23 cellular contexts compared by ENCODE assay signal in genomic region chr3:140726061-140726460, GRCh38. TPM values are rescaled to one million over a fixed set of nuclear protein-coding genes. Genes with fewer than 3 reads are reported as not detected.
DNase-seq lines count a peak whose midpoint lies in the region; ATAC-seq, FAIRE-seq and TF ChIP-seq lines count a peak whose summit lies in the region.
"Had no signal": no experiment of that assay in that cellular context is flagged by ENCODE, and none has a peak within 500 bp of the region (broad histone marks: within the 10 kb centered on the region; RNA-seq: fewer than 3 reads in every experiment).

No MANE protein-coding gene starts in this region.

- no peak overlapping the region for H3K27ac ChIP-seq in GM23338 (ENCODE audit: low read depth)
- peak overlapping the region; percentile 99 for H3K27ac ChIP-seq in OCI-LY3 (ENCODE audit: low read length)
- H3K27ac ChIP-seq in heart left ventricle: no peak overlapping the region
- no peak overlapping the region for H3K27ac ChIP-seq in WERI-Rb-1
- H3K27ac ChIP-seq: KMS-11, Peyer's patch, SJCRH30 had no signal

- H3K27me3 Mint-ChIP-seq in GM23338 (ENCODE audit: insufficient read depth, low read depth, poor library complexity): peaks cover 3% of the 10 kb centered on the region
- H3K27me3 Mint-ChIP-seq: CD4-positive, CD25-positive, alpha-beta regulatory T cell had no signal

- H3K36me3 ChIP-seq in GM23338 (ENCODE audit: insufficient read depth) (no peaks in the 10 kb centered on the region), OCI-LY3 (replicated peaks; ENCODE audit: low read depth, low read length) (peaks cover 4% of the 10 kb centered on the region), heart left ventricle (no peaks in the 10 kb centered on the region), WERI-Rb-1 (no peaks in the 10 kb centered on the region)
- H3K36me3 ChIP-seq: BE2C, Peyer's patch, SJCRH30 had no signal

- no peaks in the 10 kb centered on the region for H4K20me1 ChIP-seq in GM23338 (replicated peaks; ENCODE audit: insufficient read depth)
- H4K20me1 ChIP-seq in OCI-LY3 (ENCODE audit: insufficient read depth, low read length): no peaks in the 10 kb centered on the region

- H3K9ac ChIP-seq in OCI-LY3 (ENCODE audit: low read length): peak overlapping the region; percentile 86
- H3K9ac ChIP-seq: KMS-11 had no signal

- H3K9me3 ChIP-seq in OCI-LY3 (ENCODE audit: insufficient read depth, low read length) (no peaks in the 10 kb centered on the region), heart left ventricle (no peaks in the 10 kb centered on the region), WERI-Rb-1 (ENCODE audit: severe bottlenecking) (no peaks in the 10 kb centered on the region)
- H3K9me3 ChIP-seq: BE2C, Peyer's patch, SJCRH30 had no signal

- H3K27me3 ChIP-seq in GM23338 (ENCODE audit: insufficient read depth) (no peaks in the 10 kb centered on the region), OCI-LY3 (ENCODE audit: low read depth, low read length) (no peaks in the 10 kb centered on the region), heart left ventricle (peaks cover 0 to 3% (median 0%) of the 10 kb centered on the region in 9 donors), WERI-Rb-1 (ENCODE audit: insufficient read depth, low read depth, severe bottlenecking) (no peaks in the 10 kb centered on the region)
- H3K27me3 ChIP-seq: Peyer's patch, SJCRH30 had no signal

- H2AFZ ChIP-seq in GM23338 (peak overlapping the region; percentile 66; the same call in 1 of the 2 replicates), OCI-LY3 (ENCODE audit: low read depth, low read length) (no peak overlapping the region)

- H3K27ac Mint-ChIP-seq in GM23338: no peak overlapping the region
- H3K27ac Mint-ChIP-seq: CD4-positive, CD25-positive, alpha-beta regulatory T cell had no signal

- no peaks in the 10 kb centered on the region for H3F3A ChIP-seq in GM23338 (replicated peaks; ENCODE audit: low read depth)

- no peak for FAIRE-seq in RCC 7860 (lab: Jason Lieb, UNC)
- FAIRE-seq: H54 had no signal

- H3K4me2 ChIP-seq in GM23338 (0 out of 2 replicates have a peak overlapping the region, but pooled peaks have one; percentile 20), OCI-LY3 (ENCODE audit: low read length) (peak overlapping the region; percentile 74)
- H3K4me2 ChIP-seq: KMS-11 had no signal

- TF ChIP-seq CTCF in GM23338 (conservative IDR thresholded peaks at IDR 0.05; ENCODE audit: low read depth in 2 of 2): no peak
- no peak for TF ChIP-seq CTCF in OCI-LY3 (IDR thresholded peaks at IDR 0.05; ENCODE audit: low read depth, low read length)
- no peak for TF ChIP-seq CTCF in heart left ventricle (IDR thresholded peaks at IDR 0.05)
- no peak for TF ChIP-seq CTCF in WERI-Rb-1 (IDR thresholded peaks at IDR 0.05; ENCODE audit: low read depth, low read length)

- H3K9me2 ChIP-seq in GM23338 (ENCODE audit: insufficient read depth): peaks cover 28% of the 10 kb centered on the region

- H3K36me3 Mint-ChIP-seq in GM23338 (ENCODE audit: low read depth): no peaks in the 10 kb centered on the region
- H3K36me3 Mint-ChIP-seq: CD4-positive, CD25-positive, alpha-beta regulatory T cell had no signal

- 82 to 100% (median 84%) methylated on average over 1 of the region's 1 CpG for WGBS in heart left ventricle, 4 donors

- peak; percentile 23 for ATAC-seq in GM18861 (IDR thresholded peaks at IDR 0.05; ENCODE audit: unreplicated experiment)
- no peak for ATAC-seq in GM23338
- ATAC-seq in heart left ventricle: no peak

- intact Hi-C loops in heart left ventricle (cut with DNase I): no loop called here

- DNase-seq in GM23338 (ENCODE audit: low spot score) (no peak), RCC 7860 (ENCODE audit: low spot score) (no peak), mucosa of gallbladder (ENCODE audit: low spot score) (no peak), heart left ventricle (no peak), WERI-Rb-1 (no peak)
- DNase-seq: BE2C; CD4-positive, CD25-positive, alpha-beta regulatory T cell; DMS79 treated with DMSO at 0.1 percent for 48 hours; IMR-90; NCI-H1092 treated with DMSO at 0.1 percent for 48 hours; NCI-H1436 treated with DMSO at 0.1 percent for 48 hours; NCI-H1930; NCI-H226; NCI-H510A treated with DMSO at 0.1 percent for 48 hours; NCI-H748 treated with DMSO at 0.1 percent for 48 hours; Peyer's patch; SJCRH30; T-helper 1 cell had no signal

- H3K4me3 ChIP-seq in GM23338 (no peak overlapping the region), OCI-LY3 (ENCODE audit: low read length) (peak overlapping the region; percentile 5; the same call in 1 of the 2 replicates), heart left ventricle (no peak overlapping the region), WERI-Rb-1 (ENCODE audit: low read depth, low read length) (no peak overlapping the region)
- H3K4me3 ChIP-seq: Peyer's patch, SJCRH30 had no signal

- TF ChIP-seq POLR2A in heart left ventricle (IDR thresholded peaks at IDR 0.05): no peak

- no peaks in the 10 kb centered on the region for H3K9me3 Mint-ChIP-seq in GM23338

- H3K4me3 Mint-ChIP-seq in GM23338: no peak overlapping the region
- H3K4me3 Mint-ChIP-seq: CD4-positive, CD25-positive, alpha-beta regulatory T cell had no signal

- peaks cover 14% of the 10 kb centered on the region for H3K4me1 ChIP-seq in GM23338 (ENCODE audit: insufficient read depth)
- peaks cover 91% of the 10 kb centered on the region for H3K4me1 ChIP-seq in OCI-LY3 (ENCODE audit: low read length)
- H3K4me1 ChIP-seq in heart left ventricle: no peaks in the 10 kb centered on the region
- H3K4me1 ChIP-seq: BE2C, Peyer's patch, SJCRH30 had no signal

- H3K79me2 ChIP-seq in GM23338 (replicated peaks; ENCODE audit: insufficient read depth) (no peaks in the 10 kb centered on the region), OCI-LY3 (ENCODE audit: low read length) (peaks cover 9% of the 10 kb centered on the region; the same call in 1 of the 2 replicates)

- peaks cover 14% of the 10 kb centered on the region; the same call in 2 of the 3 replicates for H3K4me1 Mint-ChIP-seq in GM23338
- H3K4me1 Mint-ChIP-seq: CD4-positive, CD25-positive, alpha-beta regulatory T cell had no signal

TF ChIP-seq in GM23338, 12 proteins besides CTCF, POLR2A, EP300 and RAD21 (continues in another document):
- no peak for TF ChIP-seq ETS1 (IDR thresholded peaks at IDR 0.05)
- no peak for TF ChIP-seq REST (IDR thresholded peaks at IDR 0.05; ENCODE audit: unreplicated experiment)

RNA-seq across cellular contexts. Expression of gene TRIM42, which starts 48.2 kb away (rescaled TPM):
- total RNA-seq in GM23338 (2014; rRNA removed; shearing (Covaris generic)): not detected in 2 replicates
- polyA plus RNA-seq in GM23338 (2016; fragmentation: Nextera tagmentation; extraction: Ambion mirVana) (not detected in 2 replicates), heart left ventricle (not detected)
- total RNA-seq in mucosa of gallbladder (not detected), heart left ventricle (not detected)
- total RNA-seq: A673; CD4-positive, CD25-positive, alpha-beta regulatory T cell; IMR-90; Peyer's patch; SJCRH30 had no signal
- polyA plus RNA-seq: CD4-positive, CD25-positive, alpha-beta regulatory T cell; IMR-90 had no signal
